15 cellular contexts compared by ENCODE assay signal in genomic region chr14:85281921-85282320, GRCh38.
A peak's percentile ranks its signal among the peaks of the same experiment; 100 is the strongest.
DNase-seq lines count a peak whose midpoint lies in the region; ATAC-seq and TF ChIP-seq lines count a peak whose summit lies in the region.
"Had no signal": no experiment of that assay in that cellular context is flagged by ENCODE, and none has a peak within 500 bp of the region (broad histone marks: within the 10 kb centered on the region; RNA-seq: fewer than 3 reads in every experiment).

No MANE protein-coding gene starts in this region.

- no peak overlapping the region for H3K9ac ChIP-seq in Loucy (ENCODE audit: low read depth, low read length, poor library complexity, severe bottlenecking)
- H3K9ac ChIP-seq in mesenchymal stem cell (ENCODE audit: low read length) = no peak overlapping the region
- H3K9ac ChIP-seq: BLaER1 had no signal

- H3K79me2 ChIP-seq in Loucy (ENCODE audit: insufficient read depth, low read length) = no peaks in the 10 kb centered on the region

- no peaks in the 10 kb centered on the region for H3K79me1 ChIP-seq in mesenchymal stem cell (replicated peaks; ENCODE audit: low read length, poor library complexity, severe bottlenecking)

- no peak overlapping the region for H4K91ac ChIP-seq in mesenchymal stem cell (ENCODE audit: low read length)

- no peaks in the 10 kb centered on the region for H3K36me3 ChIP-seq in Loucy (ENCODE audit: insufficient read depth, low read length)
- no peaks in the 10 kb centered on the region for H3K36me3 ChIP-seq in mesenchymal stem cell (ENCODE audit: control insufficient read depth in 1 of 2, insufficient read depth in 2 of 2, low read depth in 1 of 2, low read length in 2 of 2)
- no peaks in the 10 kb centered on the region for H3K36me3 ChIP-seq in WERI-Rb-1
- H3K36me3 ChIP-seq: BLaER1 had no signal

- H3K27me3 ChIP-seq in Loucy (ENCODE audit: insufficient read depth, low read length, poor library complexity, severe bottlenecking) = no peaks in the 10 kb centered on the region
- no peaks in the 10 kb centered on the region for H3K27me3 ChIP-seq in mesenchymal stem cell (ENCODE audit: control insufficient read depth in 1 of 2, insufficient read depth in 1 of 2, low read length in 2 of 2)
- H3K27me3 ChIP-seq in WERI-Rb-1 (ENCODE audit: insufficient read depth, low read depth, severe bottlenecking) = no peaks in the 10 kb centered on the region
- H3K27me3 ChIP-seq: BLaER1 had no signal

- H3K9me2 ChIP-seq in Loucy (replicated peaks; ENCODE audit: low read depth, low read length) = no peaks in the 10 kb centered on the region

- H3K4me3 ChIP-seq in Loucy (ENCODE audit: low read length, poor library complexity, severe bottlenecking) (no peak overlapping the region), mesenchymal stem cell (ENCODE audit: insufficient read depth in 1 of 2, low read depth in 1 of 2, low read length in 2 of 2) (no peak overlapping the region), WERI-Rb-1 (ENCODE audit: low read depth, low read length) (no peak overlapping the region)
- H3K4me3 ChIP-seq: BLaER1 had no signal

- H4K8ac ChIP-seq in mesenchymal stem cell (ENCODE audit: low read length) = no peak overlapping the region

- H3K4ac ChIP-seq in mesenchymal stem cell (ENCODE audit: low read depth in 1 of 2, low read length in 2 of 2) = no peak overlapping the region

- H3K4me2 ChIP-seq in Loucy (ENCODE audit: low read depth, low read length, poor library complexity, severe bottlenecking) (peak overlapping the region; percentile 31), mesenchymal stem cell (ENCODE audit: low read length, poor library complexity, severe bottlenecking) (no peak overlapping the region)
- H3K4me2 ChIP-seq: BLaER1 had no signal

- H3K4me1 ChIP-seq in Loucy (ENCODE audit: insufficient read depth, low read length, poor library complexity, severe bottlenecking) (peaks cover 34% of the 10 kb centered on the region), mesenchymal stem cell (ENCODE audit: control insufficient read depth, insufficient read depth, low read depth, low read length) (no peaks in the 10 kb centered on the region)
- H3K4me1 ChIP-seq: BLaER1 had no signal

- no peak overlapping the region for H2BK12ac ChIP-seq in mesenchymal stem cell (ENCODE audit: low read length in 2 of 2)

- H3F3A ChIP-seq in Loucy (ENCODE audit: low read depth) = no peaks in the 10 kb centered on the region

- no peak overlapping the region for H2AK5ac ChIP-seq in mesenchymal stem cell (ENCODE audit: low read length, severe bottlenecking)

- H3K18ac ChIP-seq in mesenchymal stem cell (ENCODE audit: low read depth in 1 of 2, low read length in 2 of 2) = no peak overlapping the region

- H2BK120ac ChIP-seq in mesenchymal stem cell (ENCODE audit: low read depth, low read length) = no peak overlapping the region

- H4K20me1 ChIP-seq in Loucy (ENCODE audit: insufficient read depth, low read length, poor library complexity, severe bottlenecking) = no peaks in the 10 kb centered on the region
- H4K20me1 ChIP-seq: BLaER1 had no signal

- ATAC-seq in HG03432 (IDR thresholded peaks at IDR 0.05; ENCODE audit: unreplicated experiment) = no peak
- ATAC-seq: CD8-positive, alpha-beta T cell had no signal

- no peak overlapping the region for H3K14ac ChIP-seq in mesenchymal stem cell (ENCODE audit: low read length in 2 of 2)

- H3K27ac ChIP-seq in mesenchymal stem cell (ENCODE audit: low read length, poor library complexity, severe bottlenecking) (no peak overlapping the region), WERI-Rb-1 (no peak overlapping the region)
- H3K27ac ChIP-seq: BLaER1 had no signal

- H3K9me3 ChIP-seq in Loucy (ENCODE audit: insufficient read depth, low read depth, low read length) (no peaks in the 10 kb centered on the region), mesenchymal stem cell (ENCODE audit: control insufficient read depth, low read length) (no peaks in the 10 kb centered on the region), WERI-Rb-1 (ENCODE audit: severe bottlenecking) (no peaks in the 10 kb centered on the region)
- H3K9me3 ChIP-seq: BLaER1 had no signal

- 23% methylated on average over 1 of the region's 3 CpGs for WGBS in mesenchymal stem cell

- H2BK15ac ChIP-seq in mesenchymal stem cell (ENCODE audit: low read depth, poor library complexity, severe bottlenecking) = no peak overlapping the region

- H3K23ac ChIP-seq in mesenchymal stem cell (ENCODE audit: low read length in 2 of 2) = no peak overlapping the region

- H2AFZ ChIP-seq in Loucy (ENCODE audit: low read length) (peak overlapping the region; percentile 74), mesenchymal stem cell (ENCODE audit: low read depth, low read length) (no peak overlapping the region)

- no peak overlapping the region for H2BK5ac ChIP-seq in mesenchymal stem cell (ENCODE audit: low read depth, low read length, poor library complexity, severe bottlenecking)

- DNase-seq in CMK (ENCODE audit: low read depth) (peak; percentile 82), astrocyte of the hippocampus (ENCODE audit: low read depth, low spot score) (peak; percentile 3), mesenchymal stem cell (peak; percentile 6), H4 (ENCODE audit: low spot score) (no peak), WERI-Rb-1 (no peak)
- DNase-seq: CD8-positive, alpha-beta T cell; HCEC 1CT; IMR-90; NCI-H1436; NCI-H1930; NCI-H446 treated with DMSO at 0.1 percent for 48 hours; Right ventricle myocardium superior had no signal

- TF ChIP-seq CTCF in Loucy (conservative IDR thresholded peaks at IDR 0.05; ENCODE audit: low read length) = no peak
- no peak for TF ChIP-seq CTCF in WERI-Rb-1 (IDR thresholded peaks at IDR 0.05; ENCODE audit: low read depth, low read length)

Comparison
In these comparisons a context has a peak if more than half of its experiments do, and no peak if none do; other contexts are left out.
1. DNase-seq: peak in CMK (single experiment), astrocyte of the hippocampus (single experiment) and mesenchymal stem cell (single experiment); none in H4 (single experiment) and WERI-Rb-1 (single experiment).